2 cellular contexts compared by ENCODE assay signal in genomic region chr9:113770396-113770795, GRCh38.
TF ChIP-seq lines count a peak whose summit lies in the region.

No MANE protein-coding gene starts in this region.

TF ChIP-seq in IMR-90, 13 proteins besides CTCF, POLR2A, EP300 and RAD21:
- no peak for TF ChIP-seq USF2 (IDR thresholded peaks at IDR 0.05; ENCODE audit: low read depth, low read length)

TF ChIP-seq in GM23338, 12 proteins besides CTCF, POLR2A, EP300 and RAD21 (continued from another document):
- TF ChIP-seq REST (IDR thresholded peaks at IDR 0.05; ENCODE audit: unreplicated experiment) (no peak), ZNF331 (CRISPR knock-in tag; IDR thresholded peaks at IDR 0.05; ENCODE audit: low read depth) (no peak), STAT1 (IDR thresholded peaks at IDR 0.05; ENCODE audit: unreplicated experiment) (no peak), ETS1 (IDR thresholded peaks at IDR 0.05) (no peak), NANOG (IDR thresholded peaks at IDR 0.05; ENCODE audit: borderline replicate concordance) (no peak), ZNF114 (CRISPR knock-in tag; IDR thresholded peaks at IDR 0.05) (no peak), ZNF462 (CRISPR knock-in tag; IDR thresholded peaks at IDR 0.05) (no peak), EZH2phosphoT487 (IDR thresholded peaks at IDR 0.05; ENCODE audit: unreplicated experiment) (no peak), JUNB (IDR thresholded peaks at IDR 0.05; ENCODE audit: unreplicated experiment) (no peak), EZH2 (IDR thresholded peaks at IDR 0.05; ENCODE audit: low read depth, unreplicated experiment) (no peak)
